Comparison of ENCODE assay signal across 1 cellular context in genomic region chr20:5827098-5827853, GRCh38.
TF ChIP-seq lines count a peak whose summit lies in the region.

No MANE protein-coding gene starts in this region.

TF ChIP-seq in H1, 55 proteins besides CTCF, POLR2A, EP300 and RAD21 (continued from another document):
- TF ChIP-seq, protein P1, sequence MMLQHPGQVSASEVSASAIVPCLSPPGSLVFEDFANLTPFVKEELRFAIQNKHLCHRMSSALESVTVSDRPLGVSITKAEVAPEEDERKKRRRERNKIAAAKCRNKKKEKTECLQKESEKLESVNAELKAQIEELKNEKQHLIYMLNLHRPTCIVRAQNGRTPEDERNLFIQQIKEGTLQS (IDR thresholded peaks at IDR 0.05; ENCODE audit: insufficient read depth, low read depth, low read length) = no peak
- no peak for TF ChIP-seq USF2 (IDR thresholded peaks at IDR 0.05; ENCODE audit: low read length)
- TF ChIP-seq SP4 (IDR thresholded peaks at IDR 0.05; ENCODE audit: low read length) = no peak
- no peak for TF ChIP-seq TCF12 (IDR thresholded peaks at IDR 0.05; ENCODE audit: low read depth, low read length)
